In genomic region chr2:233528182-233528581, GRCh38 we compare ENCODE assay signal across 25 cellular contexts.
"Had no signal": no experiment of that assay in that cellular context is flagged by ENCODE, and none has a peak within 500 bp of the region (broad histone marks: within the 10 kb centered on the region; RNA-seq: fewer than 3 reads in every experiment).

No MANE protein-coding gene starts in this region.

- H3K27me3 Mint-ChIP-seq: dendritic cell treated with granulocyte-macrophage colony-stimulating factor and Interleukin-4, amounts not matched to agents 40 ng/mL and 50 ng/mL, for 4 days; effector memory CD8-positive, alpha-beta T cell had no signal

- DNase-seq: colonic mucosa; cortex of kidney; dermis blood vessel endothelial cell; dorsolateral prefrontal cortex; effector CD4-positive, alpha-beta T cell; effector CD8-positive, alpha-beta T cell; effector memory CD4-positive, alpha-beta T cell; effector memory CD8-positive, alpha-beta T cell; endodermal cell; erythroblast; esophagus squamous epithelium; foreskin fibroblast; foreskin keratinocyte; foreskin melanocyte; gastrocnemius medialis; glutamatergic neuron; head of caudate nucleus; heart left ventricle; heart right ventricle had no signal

- H3K27ac Mint-ChIP-seq: dendritic cell treated with granulocyte-macrophage colony-stimulating factor and Interleukin-4, amounts not matched to agents 40 ng/mL and 50 ng/mL, for 4 days; endodermal cell had no signal

- H3K36me3 ChIP-seq: colonic mucosa had no signal

- H3K9me3 ChIP-seq: colonic mucosa, esophagus muscularis mucosa, esophagus squamous epithelium, gastrocnemius medialis, gastroesophageal sphincter, heart left ventricle, heart right ventricle had no signal

- ATAC-seq: effector memory CD8-positive, alpha-beta T cell; esophagus mucosa; foreskin keratinocyte; gastrocnemius medialis; gastroesophageal sphincter had no signal

- H3K4me3 Mint-ChIP-seq: dendritic cell treated with granulocyte-macrophage colony-stimulating factor and Interleukin-4, amounts not matched to agents 40 ng/mL and 50 ng/mL, for 4 days; effector memory CD8-positive, alpha-beta T cell; endodermal cell had no signal

- H3K4me3 ChIP-seq: colonic mucosa, coronary artery, dorsolateral prefrontal cortex, esophagus muscularis mucosa, esophagus squamous epithelium, gastrocnemius medialis, gastroesophageal sphincter, heart left ventricle, heart right ventricle had no signal

- H3K4me1 ChIP-seq: colonic mucosa, esophagus muscularis mucosa, esophagus squamous epithelium, foreskin keratinocyte, gastrocnemius medialis, gastroesophageal sphincter had no signal

- H3K27ac ChIP-seq: colonic mucosa, coronary artery, dorsolateral prefrontal cortex, epithelial cell of prostate, esophagus muscularis mucosa, esophagus squamous epithelium, foreskin keratinocyte, gastrocnemius medialis, gastroesophageal sphincter, heart left ventricle, heart right ventricle had no signal

- H3K27me3 ChIP-seq: colonic mucosa, dorsolateral prefrontal cortex, esophagus muscularis mucosa, esophagus squamous epithelium, foreskin keratinocyte, gastrocnemius medialis, gastroesophageal sphincter, heart left ventricle, heart right ventricle had no signal

- H3K4me1 Mint-ChIP-seq: endodermal cell had no signal

- H3K9me3 Mint-ChIP-seq: dendritic cell treated with granulocyte-macrophage colony-stimulating factor and Interleukin-4, amounts not matched to agents 40 ng/mL and 50 ng/mL, for 4 days; effector memory CD8-positive, alpha-beta T cell; endodermal cell had no signal
